Comparison of ENCODE assay signal across 19 cellular contexts in genomic region chr9:125425176-125425897, GRCh38.
DNase-seq lines count a peak whose midpoint lies in the region; ATAC-seq, FAIRE-seq and TF ChIP-seq lines count a peak whose summit lies in the region.
"Had no signal": no experiment of that assay in that cellular context is flagged by ENCODE, and none has a peak within 500 bp of the region (broad histone marks: within the 10 kb centered on the region; RNA-seq: fewer than 3 reads in every experiment).

No MANE protein-coding gene starts in this region.

- H4K8ac ChIP-seq in H1 (ENCODE audit: extremely low read depth, insufficient read depth, low read length), result no peak overlapping the region

- no peak overlapping the region for H3K18ac ChIP-seq in H1 (ENCODE audit: extremely low read depth, low read length)

- no peak overlapping the region for H3K4me3 ChIP-seq in HCT116 (replicated peaks in 1 of 2; ENCODE audit: low read depth in 1 of 2, low read length in 2 of 2)
- H3K4me3 ChIP-seq in OCI-LY3 (ENCODE audit: low read length), result no peak overlapping the region
- H3K4me3 ChIP-seq in H1 (ENCODE audit: extremely low read depth in 1 of 4, insufficient read depth in 2 of 4, low read depth in 3 of 4, low read length in 4 of 4), result no peak overlapping the region
- H3K4me3 ChIP-seq in osteoblast (ENCODE audit: insufficient read depth, low read length), result no peak overlapping the region
- H3K4me3 ChIP-seq: Peyer's patch had no signal

- H2AK5ac ChIP-seq in H1 (ENCODE audit: low read depth, low read length), result no peak overlapping the region

- ATAC-seq in HCT116 (no peak), HG03354 (IDR thresholded peaks at IDR 0.05; ENCODE audit: poor library complexity, severe bottlenecking, unreplicated experiment) (no peak), GM19463 (IDR thresholded peaks at IDR 0.05; ENCODE audit: unreplicated experiment) (no peak)

- no peak overlapping the region for H2BK120ac ChIP-seq in H1 (replicated peaks; ENCODE audit: low read depth, low read length)

- TF ChIP-seq RAD21 in HCT116 (IDR thresholded peaks at IDR 0.05; ENCODE audit: low read depth), result no peak
- no peak for TF ChIP-seq RAD21 in H1 (IDR thresholded peaks at IDR 0.05 in 1 of 2, conservative IDR thresholded peaks at IDR 0.05 in 1 of 2; ENCODE audit: low read depth in 2 of 2, low read length in 2 of 2)

- no peaks in the 10 kb centered on the region for H3K79me1 ChIP-seq in H1 (ENCODE audit: low read depth, low read length)

- H3K23me2 ChIP-seq in H1 (ENCODE audit: low read depth, low read length), result no peaks in the 10 kb centered on the region

- no peaks in the 10 kb centered on the region for H3K9me2 ChIP-seq in HCT116 (ENCODE audit: insufficient read depth)

- no peaks in the 10 kb centered on the region for H4K20me1 ChIP-seq in HCT116 (ENCODE audit: insufficient read depth)
- H4K20me1 ChIP-seq in OCI-LY3 (ENCODE audit: insufficient read depth, low read length), result no peaks in the 10 kb centered on the region
- H4K20me1 ChIP-seq in H1 (replicated peaks in 1 of 2; ENCODE audit: control insufficient read depth in 1 of 2, insufficient read depth in 2 of 2, low read length in 2 of 2), result no peaks in the 10 kb centered on the region
- H4K20me1 ChIP-seq in osteoblast (ENCODE audit: insufficient read depth, low read length), result no peaks in the 10 kb centered on the region

- H2BK15ac ChIP-seq in H1 (ENCODE audit: low read length), result no peak overlapping the region

- DNase-seq in HCT116 (ENCODE audit: low read depth, low spot score) (no peak), H1 (ENCODE audit: low read depth in 1 of 2, low spot score in 2 of 2) (no peak), osteoblast (ENCODE audit: insufficient read length, low spot score, missing footprints) (no peak), GF-D8 (lab: John Stamatoyannopoulos, UW) (no peak), Kasumi-1 (lab: John Stamatoyannopoulos, UW) (no peak)
- DNase-seq: Calu3; CD4-positive, alpha-beta T cell; DMS79; H9; NCI-H1092 treated with DMSO at 0.1 percent for 48 hours; NCI-H1694; NCI-H345; NCI-H526 treated with DMSO at 0.1 percent for 48 hours; NK-92 treated with Interleukin-12 subunit alpha and Interleukin-12 subunit beta, amount 100 ng/mL, for 24 hours; Peyer's patch had no signal

- RAD21 ChIA-PET in HCT116 (lab: Charles Lee; ENCODE audit: low non-redundant PET in 1 of 2, low total read pairs in 2 of 2, uncharacterized antibody in 2 of 2, unreplicated experiment in 2 of 2), result no interaction called here

- TF ChIP-seq POLR2A in HCT116 (IDR thresholded peaks at IDR 0.05; ENCODE audit: borderline replicate concordance, extremely low read depth, insufficient read depth, insufficient read length), result no peak
- no peak for TF ChIP-seq POLR2A in H1 (IDR thresholded peaks at IDR 0.05; ENCODE audit: control extremely low read depth in 1 of 2, low read depth in 2 of 2, low read length in 2 of 2)

- intact Hi-C loops in HCT116 (cut with micrococcal nuclease), result loop anchor here (5.0 kb wide), 1 partner anchor 802 kb away; no protein-coding TSS in a partner anchor

- H2BK12ac ChIP-seq in H1 (ENCODE audit: low read depth, low read length), result no peak overlapping the region

- CTCF ChIA-PET in HCT116 (lab: Charles Lee), result no interaction called here
- CTCF ChIA-PET in H1 (lab: Charles Lee; ENCODE audit: partially characterized antibody), result no interaction called here

- no peak overlapping the region for H3K14ac ChIP-seq in H1 (ENCODE audit: insufficient read length)

- TF ChIP-seq CTCF in HCT116 (IDR thresholded peaks at IDR 0.05 in 2 of 3, conservative IDR thresholded peaks at IDR 0.05 in 1 of 3; ENCODE audit: borderline replicate concordance in 1 of 3, insufficient read depth in 1 of 3, low read depth in 2 of 3, low read length in 2 of 3), result no peak
- no peak for TF ChIP-seq CTCF in OCI-LY3 (IDR thresholded peaks at IDR 0.05; ENCODE audit: low read depth, low read length)
- TF ChIP-seq CTCF in H1 (IDR thresholded peaks at IDR 0.05; ENCODE audit: control extremely low read depth in 1 of 3, insufficient read depth in 1 of 3, low read depth in 1 of 3, low read length in 3 of 3), result no peak
- TF ChIP-seq CTCF in osteoblast (IDR thresholded peaks at IDR 0.05; ENCODE audit: extremely low read depth, low read depth, low read length), result no peak

- no peak overlapping the region for H3K9ac ChIP-seq in HCT116 (ENCODE audit: low read length)
- no peak overlapping the region for H3K9ac ChIP-seq in OCI-LY3 (ENCODE audit: low read length)
- H3K9ac ChIP-seq in H1 (replicated peaks in 1 of 4; ENCODE audit: extremely low read depth in 1 of 4, low read depth in 3 of 4, low read length in 3 of 4), result no peak overlapping the region

- H3K4me2 ChIP-seq in HCT116 (ENCODE audit: low read length), result no peak overlapping the region
- H3K4me2 ChIP-seq in OCI-LY3 (ENCODE audit: low read length), result no peak overlapping the region
- no peak overlapping the region for H3K4me2 ChIP-seq in H1 (ENCODE audit: insufficient read depth in 1 of 2, low read depth in 2 of 2, low read length in 2 of 2)
- no peak overlapping the region for H3K4me2 ChIP-seq in osteoblast (ENCODE audit: insufficient read depth, low read length)

- H4K91ac ChIP-seq in H1 (replicated peaks; ENCODE audit: insufficient read length, low read length), result no peak overlapping the region

- WGBS in H1 (ENCODE audit: extremely low coverage in 1 of 2, insufficient coverage in 1 of 2, insufficient read length in 1 of 2, insufficient replicate concordance in 2 of 2, low coverage in 1 of 2, low lambda C conversion rate in 2 of 2, missing lambda C conversion rate in 1 of 2), 2 experiments, result 89% methylated on average over 19 of the region's 19 CpGs; no CpG with 5 or more reads in 1 of the 2 experiments

- H3K27me3 ChIP-seq in HCT116 (ENCODE audit: insufficient read depth, low read length) (no peaks in the 10 kb centered on the region), OCI-LY3 (ENCODE audit: low read depth, low read length) (no peaks in the 10 kb centered on the region), H1 (replicated peaks in 1 of 4; ENCODE audit: control insufficient read depth in 3 of 4, extremely low read depth in 1 of 4, insufficient read depth in 3 of 4, low read length in 3 of 4) (no peaks in the 10 kb centered on the region), osteoblast (ENCODE audit: insufficient read depth, low read length) (no peaks in the 10 kb centered on the region)
- H3K27me3 ChIP-seq: Peyer's patch had no signal

- H2BK5ac ChIP-seq in H1 (ENCODE audit: low read depth, low read length), result no peak overlapping the region

- H3K23ac ChIP-seq in H1 (ENCODE audit: insufficient read length), result no peak overlapping the region

- POLR2A ChIA-PET in HCT116 (lab: Charles Lee), result no interaction called here
- POLR2A ChIA-PET in H1 (lab: Charles Lee; ENCODE audit: partially characterized antibody), result no interaction called here

- H3K79me2 ChIP-seq in HCT116 (ENCODE audit: insufficient read depth, low read length), result no peaks in the 10 kb centered on the region
- H3K79me2 ChIP-seq in OCI-LY3 (ENCODE audit: low read length), result no peaks in the 10 kb centered on the region
- no peaks in the 10 kb centered on the region for H3K79me2 ChIP-seq in H1 (ENCODE audit: control insufficient read depth in 1 of 2, insufficient read depth in 2 of 2, low read length in 2 of 2)
- H3K79me2 ChIP-seq in osteoblast (ENCODE audit: insufficient read depth, low read length), result no peaks in the 10 kb centered on the region

- H3K4me1 ChIP-seq in HCT116 (ENCODE audit: control insufficient read depth in 1 of 2, insufficient read depth in 2 of 2, low read length in 2 of 2) (peaks cover 7 to 32% of the 10 kb centered on the region in 2 experiments; a peak in 3 of 4 replicates), OCI-LY3 (ENCODE audit: low read length) (no peaks in the 10 kb centered on the region), H1 (replicated peaks in 1 of 4; ENCODE audit: control insufficient read depth in 3 of 4, insufficient read depth in 4 of 4, low read length in 3 of 4) (no peaks in the 10 kb centered on the region; a peak in 1 of 7 replicates), osteoblast (ENCODE audit: insufficient read depth, low read length) (no peaks in the 10 kb centered on the region)
- H3K4me1 ChIP-seq: Peyer's patch had no signal

- no peaks in the 10 kb centered on the region for H3K36me3 ChIP-seq in HCT116 (ENCODE audit: control insufficient read depth in 1 of 2, insufficient read depth in 2 of 2, low read length in 2 of 2)
- no peaks in the 10 kb centered on the region for H3K36me3 ChIP-seq in OCI-LY3 (replicated peaks; ENCODE audit: low read depth, low read length)
- no peaks in the 10 kb centered on the region for H3K36me3 ChIP-seq in H1 (ENCODE audit: control insufficient read depth in 2 of 4, insufficient read depth in 4 of 4, low read length in 3 of 4)
- no peaks in the 10 kb centered on the region for H3K36me3 ChIP-seq in osteoblast (ENCODE audit: insufficient read depth, low read length)
- H3K36me3 ChIP-seq: Peyer's patch had no signal

- H3K27ac ChIP-seq in HCT116 (ENCODE audit: low read depth, low read length), result no peak overlapping the region
- no peak overlapping the region for H3K27ac ChIP-seq in OCI-LY3 (ENCODE audit: low read length)
- H3K27ac ChIP-seq in H1 (ENCODE audit: low read depth, low read length), result no peak overlapping the region
- H3K27ac ChIP-seq in osteoblast (ENCODE audit: low read depth, low read length), result no peak overlapping the region
- H3K27ac ChIP-seq: Peyer's patch had no signal

- H2AFZ ChIP-seq in HCT116 (ENCODE audit: low read depth, low read length, poor library complexity, severe bottlenecking), result peak overlapping the region; percentile 65
- H2AFZ ChIP-seq in OCI-LY3 (ENCODE audit: low read depth, low read length), result 0 out of 2 replicates have a peak overlapping the region, but pooled peaks have one; percentile 37
- H2AFZ ChIP-seq in H1 (ENCODE audit: low read length), result peak overlapping the region; percentile 84; the same call in 1 of the 2 replicates
- H2AFZ ChIP-seq in osteoblast (ENCODE audit: low read length), result peak overlapping the region; percentile 88

- no peak overlapping the region for H2BK20ac ChIP-seq in H1 (ENCODE audit: low read length)

- no peak for FAIRE-seq in H1 (lab: Jason Lieb, UNC)
- FAIRE-seq: G401.6 had no signal

- H3K56ac ChIP-seq in H1 (replicated peaks; ENCODE audit: insufficient read length, low read depth, low read length), result no peak overlapping the region

- no TSS peak for BruUV-seq in HCT116 (replicated peaks; lab: Mats Ljungman, UMichigan)

- no peak overlapping the region for H3K4ac ChIP-seq in H1 (replicated peaks; ENCODE audit: insufficient read length, low read depth, low read length)

- no peaks in the 10 kb centered on the region for H3K9me3 ChIP-seq in HCT116 (ENCODE audit: control insufficient read depth in 1 of 2, insufficient read depth in 1 of 2, low read depth in 1 of 2, low read length in 2 of 2)
- H3K9me3 ChIP-seq in OCI-LY3 (ENCODE audit: insufficient read depth, low read length), result no peaks in the 10 kb centered on the region
- H3K9me3 ChIP-seq in H1 (ENCODE audit: insufficient read depth in 2 of 2, low read depth in 1 of 2, low read length in 1 of 2), result no peaks in the 10 kb centered on the region
- H3K9me3 ChIP-seq in osteoblast (ENCODE audit: low read depth, low read length), result no peaks in the 10 kb centered on the region
- H3K9me3 ChIP-seq: Peyer's patch had no signal

- no peak overlapping the region for H4K5ac ChIP-seq in H1 (ENCODE audit: insufficient read length, low read depth, low read length)

- TF ChIP-seq EP300 in H1 (IDR thresholded peaks at IDR 0.05; ENCODE audit: borderline replicate concordance in 1 of 2, low read depth in 2 of 2, low read length in 2 of 2), result no peak

TF ChIP-seq in H1, 55 proteins besides CTCF, POLR2A, EP300 and RAD21 (continues in another document):
- no peak for TF ChIP-seq POLR2AphosphoS5 (IDR thresholded peaks at IDR 0.05; ENCODE audit: low read depth, low read length)

Comparison
In these comparisons a context has a peak if more than half of its experiments do, and no peak if none do; other contexts are left out.
1. H2AFZ ChIP-seq: peak in every context shown above with its lines; median percentile 88 in osteoblast; 84 in H1; 65 in HCT116; 37 in OCI-LY3.